ENCODE assay signal across 2 cellular contexts in genomic region chr1:25537148-25537831, GRCh38.
TF ChIP-seq lines count a peak whose summit lies in the region.

No MANE protein-coding gene starts in this region.

TF ChIP-seq in GM23338, 12 proteins besides CTCF, POLR2A, EP300 and RAD21 (continued from another document):
- TF ChIP-seq ETS1 (IDR thresholded peaks at IDR 0.05) (no peak), POLR2AphosphoS5 (IDR thresholded peaks at IDR 0.05; ENCODE audit: low read depth) (no peak), NANOG (IDR thresholded peaks at IDR 0.05; ENCODE audit: borderline replicate concordance) (no peak)

TF ChIP-seq in K562, 482 proteins besides CTCF, POLR2A, EP300 and RAD21:
- TF ChIP-seq PRDM10 (IDR thresholded peaks at IDR 0.05; ENCODE audit: partially characterized antibody) (peak; percentile 87), SMARCE1 (IDR thresholded peaks at IDR 0.05) (no peak)
